15 cellular contexts compared by ENCODE assay signal in the genomic region with DNA sequence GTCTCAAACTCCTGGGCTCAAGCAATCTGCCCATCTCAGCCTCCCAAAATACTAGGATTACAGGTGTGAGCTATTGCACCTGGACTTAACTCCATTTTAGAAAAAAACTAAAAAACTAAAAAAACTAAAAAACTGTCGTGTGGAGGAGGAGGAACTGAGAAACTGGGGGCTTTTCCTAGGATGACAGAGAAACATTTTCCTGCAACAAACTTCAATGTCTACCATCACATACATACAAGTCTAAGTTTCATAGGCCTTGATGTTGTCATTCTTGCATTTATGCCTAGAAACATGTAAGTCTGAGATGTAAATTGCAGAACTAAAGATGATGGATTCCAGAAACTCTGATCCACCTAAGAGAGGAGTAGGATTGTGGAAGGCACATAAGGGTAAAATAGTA.
"Had no signal": no experiment of that assay in that cellular context is flagged by ENCODE, and none has a peak within 500 bp of the region (broad histone marks: within the 10 kb centered on the region; RNA-seq: fewer than 3 reads in every experiment).

No MANE protein-coding gene starts in this region.

- H3K4me3 Mint-ChIP-seq: activated CD4-positive, alpha-beta memory T cell treated with anti-CD3 and anti-CD28 coated beads, Interleukin-2, amount 10 ng/mL, durations not matched to agents 7 days and 5 days; brain; naive B cell had no signal

- H3K27ac Mint-ChIP-seq: activated CD4-positive, alpha-beta memory T cell treated with anti-CD3 and anti-CD28 coated beads, Interleukin-2, amount 10 ng/mL, durations not matched to agents 7 days and 5 days; activated T-helper 2 cell treated with anti-CD3 and anti-CD28 coated beads, Interferon-gamma antibody, Interleukin-2, Interleukin-4, amounts not matched to agents 10 μg/mL and 5 μg/mL and 100 μg/mL, durations not matched to agents 14 hours and 24 hours and 36 hours; naive B cell had no signal

- DNase-seq: activated CD4-positive, alpha-beta memory T cell treated with anti-CD3 and anti-CD28 coated beads, Interleukin-2, amount 10 ng/mL, durations not matched to agents 7 days and 5 days; activated naive CD4-positive, alpha-beta T cell treated with Interleukin-2 at 50 U/mL for 16 hours; activated T-cell treated with anti-CD3 and anti-CD28 coated beads, Interleukin-2, amount 50 U/mL, for 1 hour; caudate nucleus; dorsolateral prefrontal cortex; mesenchymal stem cell; mucosa of descending colon; naive B cell; right cardiac atrium; upper lobe of left lung had no signal

- H3K36me3 ChIP-seq: prostate gland, thoracic aorta, upper lobe of left lung had no signal

- H3K9me3 Mint-ChIP-seq: activated CD4-positive, alpha-beta memory T cell treated with anti-CD3 and anti-CD28 coated beads, Interleukin-2, amount 10 ng/mL, durations not matched to agents 7 days and 5 days; activated T-helper 2 cell treated with anti-CD3 and anti-CD28 coated beads, Interferon-gamma antibody, Interleukin-2, Interleukin-4, amounts not matched to agents 10 μg/mL and 5 μg/mL and 100 μg/mL, durations not matched to agents 14 hours and 24 hours and 36 hours; naive B cell had no signal

- H3K4me3 ChIP-seq: dorsolateral prefrontal cortex, mucosa of descending colon, prostate gland, skin epidermis, thoracic aorta, upper lobe of left lung had no signal

- H3K27me3 ChIP-seq: dorsolateral prefrontal cortex, upper lobe of left lung had no signal

- ATAC-seq: mucosa of descending colon, right cardiac atrium had no signal

- H3K9me3 ChIP-seq: mucosa of descending colon, prostate gland, thoracic aorta, upper lobe of left lung had no signal
